Comparison of ENCODE assay signal across 8 cellular contexts in genomic region chr21:33071878-33072306, GRCh38. TPM values are rescaled to one million over a fixed set of nuclear protein-coding genes. Genes with fewer than 3 reads are reported as not detected.
A peak's percentile ranks its signal among the peaks of the same experiment; 100 is the strongest.
DNase-seq lines count a peak whose midpoint lies in the region; ATAC-seq and TF ChIP-seq lines count a peak whose summit lies in the region.

No MANE protein-coding gene starts in this region.

- ATAC-seq in heart left ventricle, result no peak
- no peak for ATAC-seq in Right ventricle myocardium inferior
- peak in 3 of 4 donors; percentile 21 to 41 (median 31) for ATAC-seq in right lobe of liver
- ATAC-seq in aorta (ENCODE audit: low FRiP score), result no peak

- peaks cover 0 to 34% (median 13%) of the 10 kb centered on the region in 12 donors for H3K4me1 ChIP-seq in heart left ventricle
- H3K4me1 ChIP-seq in right lobe of liver, result peaks cover 0 to 20% (median 6%) of the 10 kb centered on the region in 4 donors
- H3K4me1 ChIP-seq in aorta (ENCODE audit: control insufficient read depth in 1 of 2, insufficient read depth in 2 of 2, low read length in 2 of 2), result no peaks in the 10 kb centered on the region
- peaks cover 11 to 25% (median 24%) of the 10 kb centered on the region in 4 donors for H3K4me1 ChIP-seq in transverse colon

- H3K27ac ChIP-seq in heart left ventricle, result no peak overlapping the region
- no peak overlapping the region for H3K27ac ChIP-seq in right lobe of liver
- H3K27ac ChIP-seq in aorta (ENCODE audit: low read depth in 1 of 2, low read length in 2 of 2), result no peak overlapping the region
- no peak overlapping the region for H3K27ac ChIP-seq in transverse colon

- TF ChIP-seq EP300 in transverse colon (IDR thresholded peaks at IDR 0.05; ENCODE audit: low read depth), result no peak

- DNase-seq in heart left ventricle (no peak), Right ventricle myocardium inferior (ENCODE audit: missing footprints) (no peak), astrocyte of the cerebellum (ENCODE audit: low read depth) (no peak), right lobe of liver (no peak), aorta (no peak), GOT3 (lab: John Stamatoyannopoulos, UW) (no peak), transverse colon (no peak), SK-N-DZ (ENCODE audit: low spot score) (no peak)

- in situ Hi-C loops in astrocyte of the cerebellum (cut with HindIII; ENCODE audit: low sequenced_read_pairs) (no loop called here), transverse colon (cut with MboI; ENCODE audit: low pct_ligation_motif_present in 1 of 4, low pct_unique_long_range_greater_than_20kb in 1 of 4, low sequenced_read_pairs in 3 of 4) (no loop called here)

- H3K27me3 ChIP-seq in heart left ventricle (peaks cover 38 to 100% (median 88%) of the 10 kb centered on the region in 9 donors), right lobe of liver (peaks cover 0 to 49% of the 10 kb centered on the region in 2 donors), aorta (ENCODE audit: control insufficient read depth in 1 of 2, insufficient read depth in 2 of 2, low read length in 1 of 2) (peaks cover 3 to 4% of the 10 kb centered on the region in 2 donors), transverse colon (peaks cover 100% of the 10 kb centered on the region)

- H3K4me3 ChIP-seq in heart left ventricle, result peak overlapping the region; percentile 6 to 57 (median 40)
- peak overlapping the region; percentile 21 for H3K4me3 ChIP-seq in astrocyte of the cerebellum (ENCODE audit: low read depth, low read length)
- H3K4me3 ChIP-seq in right lobe of liver, result peak overlapping the region; percentile 14 to 38 (median 15)
- H3K4me3 ChIP-seq in aorta (ENCODE audit: low read length in 2 of 2), result peak overlapping the region; percentile 1 to 32
- H3K4me3 ChIP-seq in transverse colon, result peak overlapping the region in 2 of 4 donors; percentile 17 to 46

- WGBS in heart left ventricle, 4 donors, result 2 to 4% (median 2%) methylated on average over 32 to 33 of the region's 33 CpGs
- 2% methylated on average over 9 of the region's 33 CpGs for WGBS in right lobe of liver (ENCODE audit: insufficient coverage, low coverage, low lambda C conversion rate, missing lambda C conversion rate)
- WGBS in aorta, 2 donors, result 3 to 4% methylated on average over 33 of the region's 33 CpGs
- WGBS in transverse colon (ENCODE audit: low coverage in 1 of 2), 2 donors, result 0 to 5% methylated on average over 5 to 33 of the region's 33 CpGs

- H3K9me3 ChIP-seq in heart left ventricle (peaks cover 0 to 9% (median 0%) of the 10 kb centered on the region in 12 donors), right lobe of liver (no peaks in the 10 kb centered on the region), aorta (ENCODE audit: control insufficient read depth, low read length) (peaks cover 2% of the 10 kb centered on the region), transverse colon (peaks cover 0 to 6% of the 10 kb centered on the region in 2 donors)

- TF ChIP-seq POLR2A in heart left ventricle (IDR thresholded peaks at IDR 0.05), result no peak
- TF ChIP-seq POLR2A in right lobe of liver (IDR thresholded peaks at IDR 0.05), result no peak
- TF ChIP-seq POLR2A in transverse colon (IDR thresholded peaks at IDR 0.05), result no peak

- intact Hi-C loops in heart left ventricle (cut with DNase I) (no loop called here), Right ventricle myocardium inferior (cut with DNase I) (loop anchor here (10.0 kb wide), 1 partner anchor 47 kb away; the partner anchor contains the start of gene OLIG2), right lobe of liver (cut with DNase I) (no loop called here), aorta (cut with DNase I) (no loop called here), transverse colon (cut with DNase I; ENCODE audit: low total_unique reads) (no loop called here)

- H3K36me3 ChIP-seq in heart left ventricle, result no peaks in the 10 kb centered on the region
- H3K36me3 ChIP-seq in right lobe of liver, result no peaks in the 10 kb centered on the region
- no peaks in the 10 kb centered on the region for H3K36me3 ChIP-seq in aorta (ENCODE audit: control insufficient read depth in 1 of 2, insufficient read depth in 2 of 2, low read length in 1 of 2)
- H3K36me3 ChIP-seq in transverse colon, result no peaks in the 10 kb centered on the region

- TF ChIP-seq CTCF in heart left ventricle (IDR thresholded peaks at IDR 0.05) (no peak), astrocyte of the cerebellum (IDR thresholded peaks at IDR 0.05; ENCODE audit: low read depth, low read length, missing control alignments) (no peak), right lobe of liver (IDR thresholded peaks at IDR 0.05) (no peak), transverse colon (IDR thresholded peaks at IDR 0.05) (no peak)

RNA-seq across cellular contexts. Expression of gene OLIG1, which starts 2.0 kb away (rescaled TPM):
- total RNA-seq in heart left ventricle (under 1 TPM in 1 of 9 donors, not detected in 8; 0.67 TPM), Right ventricle myocardium inferior (0.89 TPM), right lobe of liver (not detected), aorta (not detected), transverse colon (not detected)
- polyA plus RNA-seq in heart left ventricle (under 1 TPM in 1 of 2 donors, not detected in 1; 0.11 TPM), aorta (not detected)
- polyA plus RNA-seq in SK-N-DZ (2014; cell fraction: cytosol; rRNA removed), result not detected in 2 replicates
- not detected in 2 replicates for polyA plus RNA-seq in SK-N-DZ (2014; cell fraction: nucleus; rRNA removed)

RNA-seq across cellular contexts. Expression of gene OLIG2, which starts 46.2 kb away (rescaled TPM):
- total RNA-seq in heart left ventricle (not detected), Right ventricle myocardium inferior (not detected), right lobe of liver (not detected), aorta (not detected), transverse colon (not detected)
- polyA plus RNA-seq in heart left ventricle (not detected), aorta (not detected)
- not detected in 2 replicates for polyA plus RNA-seq in SK-N-DZ (2014; cell fraction: cytosol; rRNA removed)
- not detected in 2 replicates for polyA plus RNA-seq in SK-N-DZ (2014; cell fraction: nucleus; rRNA removed)

Comparison
In these comparisons a context has a peak if more than half of its experiments do, and no peak if none do; other contexts are left out.
1. ATAC-seq: peak in right lobe of liver (3 of 4); none in heart left ventricle (0 of 4), Right ventricle myocardium inferior (single experiment) and aorta (single experiment).